In the genomic region with DNA sequence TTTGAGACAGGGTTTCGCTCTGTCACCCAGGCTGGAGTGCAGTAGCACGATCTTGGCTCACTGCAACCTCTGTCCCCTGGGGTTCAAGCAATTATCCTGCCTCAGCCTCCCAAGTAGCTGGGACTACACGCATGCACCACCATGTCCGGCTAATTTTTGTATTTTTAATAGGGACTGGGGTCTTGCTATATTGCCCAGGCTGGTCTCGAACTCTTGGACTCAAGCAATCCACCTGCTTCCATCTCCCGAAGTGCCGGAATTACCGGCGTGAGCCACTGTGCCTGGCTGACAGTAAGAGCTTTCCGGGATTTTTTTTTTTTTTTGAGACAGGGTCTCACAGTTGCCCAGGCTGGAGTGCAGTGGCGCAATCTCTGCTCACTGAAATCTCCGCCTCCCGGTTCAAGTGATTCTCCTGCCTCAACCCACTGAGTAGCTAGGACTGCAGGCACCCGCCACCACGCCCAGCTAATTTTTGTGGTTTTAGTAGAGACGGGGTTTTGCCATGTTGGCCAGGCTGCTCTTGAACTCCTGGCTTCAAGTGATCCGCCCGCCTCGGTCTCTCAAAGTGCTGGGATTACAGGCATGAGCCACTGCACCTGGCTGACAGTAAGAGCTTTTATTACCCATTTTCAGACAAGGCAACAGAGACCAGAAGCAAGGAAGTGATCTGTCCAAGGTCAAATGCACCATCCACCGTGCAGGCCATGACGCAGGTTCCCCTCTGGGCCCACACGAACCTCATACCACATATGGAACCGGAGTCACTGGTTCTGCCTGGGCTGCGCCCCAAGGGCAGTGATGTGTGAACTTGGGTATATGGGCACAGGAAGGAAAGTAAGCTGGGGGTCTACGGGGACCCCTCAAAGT, we compare ENCODE assay signal across 11 cellular contexts. TPM values are rescaled to one million over a fixed set of nuclear protein-coding genes. Genes with fewer than 3 reads are reported as not detected.
A peak's percentile ranks its signal among the peaks of the same experiment; 100 is the strongest.
DNase-seq lines count a peak whose midpoint lies in the region; ATAC-seq, FAIRE-seq and TF ChIP-seq lines count a peak whose summit lies in the region.
"Had no signal": no experiment of that assay in that cellular context is flagged by ENCODE, and none has a peak within 500 bp of the region (broad histone marks: within the 10 kb centered on the region; RNA-seq: fewer than 3 reads in every experiment).

No MANE protein-coding gene starts in this region.

- peaks cover 33% of the 10 kb centered on the region for H3K36me3 Mint-ChIP-seq in activated CD8-positive, alpha-beta T cell treated with anti-CD3 and anti-CD28 coated beads, Interleukin-2, amount 10 ng/mL, durations not matched to agents 7 days and 5 days (ENCODE audit: low read depth)

- no peak overlapping the region for H2BK15ac ChIP-seq in mesenchymal stem cell (ENCODE audit: low read depth, poor library complexity, severe bottlenecking)

- peak overlapping the region; percentile 62 for H2AK5ac ChIP-seq in mesenchymal stem cell (ENCODE audit: low read length, severe bottlenecking)

- H4K8ac ChIP-seq in mesenchymal stem cell (ENCODE audit: low read length), result no peak overlapping the region

- H3K27me3 ChIP-seq in mesenchymal stem cell (ENCODE audit: control insufficient read depth in 1 of 2, insufficient read depth in 1 of 2, low read length in 2 of 2), result no peaks in the 10 kb centered on the region
- H3K27me3 ChIP-seq: uterus had no signal

- H3K27me3 Mint-ChIP-seq in activated CD8-positive, alpha-beta T cell treated with anti-CD3 and anti-CD28 coated beads, Interleukin-2, amount 10 ng/mL, durations not matched to agents 7 days and 5 days (ENCODE audit: low read depth), result no peaks in the 10 kb centered on the region

- H3K27ac ChIP-seq in C4-2B, result peak overlapping the region; percentile 89
- peak overlapping the region; percentile 77 for H3K27ac ChIP-seq in mesenchymal stem cell (ENCODE audit: low read length, poor library complexity, severe bottlenecking)

- CTCF ChIA-PET in activated CD8-positive, alpha-beta T cell treated with anti-CD3 and anti-CD28 coated beads, Interleukin-2, amount 10 ng/mL, durations not matched to agents 7 days and 5 days (lab: Charles Lee), result interaction anchor here (1.1 to 2.7 kb wide), 4 partner anchors 19 to 104 kb away, joined by 3 to 8 read pairs (median 3); a partner anchor contains a TSS

- no peak overlapping the region for H2BK5ac ChIP-seq in mesenchymal stem cell (ENCODE audit: low read depth, low read length, poor library complexity, severe bottlenecking)

- H3K9me3 ChIP-seq in mesenchymal stem cell (ENCODE audit: control insufficient read depth, low read length), result no peaks in the 10 kb centered on the region
- H3K9me3 ChIP-seq: uterus had no signal

- H4K91ac ChIP-seq in mesenchymal stem cell (ENCODE audit: low read length), result no peak overlapping the region

- DNase-seq in GM12892 (ENCODE audit: insufficient read length) (no peak), mesenchymal stem cell (no peak), amygdala (lab: John Stamatoyannopoulos, UW) (no peak), GM19240 (ENCODE audit: insufficient read length, low spot score) (no peak)
- no peak for DNase-seq in activated CD8-positive, alpha-beta T cell treated with anti-CD3 and anti-CD28 coated beads, Interleukin-2, amount 10 ng/mL, durations not matched to agents 7 days and 5 days
- DNase-seq: uterus had no signal

- no peak for TF ChIP-seq CTCF in C4-2B (conservative IDR thresholded peaks at IDR 0.05)

- H3K79me1 ChIP-seq in mesenchymal stem cell (replicated peaks; ENCODE audit: low read length, poor library complexity, severe bottlenecking), result peaks cover 18% of the 10 kb centered on the region

- H3K4me1 Mint-ChIP-seq in activated CD8-positive, alpha-beta T cell treated with anti-CD3 and anti-CD28 coated beads, Interleukin-2, amount 10 ng/mL, durations not matched to agents 7 days and 5 days (ENCODE audit: low read depth), result peaks cover 95% of the 10 kb centered on the region

- no peaks in the 10 kb centered on the region for H3K9me3 Mint-ChIP-seq in activated CD8-positive, alpha-beta T cell treated with anti-CD3 and anti-CD28 coated beads, Interleukin-2, amount 10 ng/mL, durations not matched to agents 7 days and 5 days (ENCODE audit: insufficient read depth)

- H3K4me3 Mint-ChIP-seq in activated CD8-positive, alpha-beta T cell treated with anti-CD3 and anti-CD28 coated beads, Interleukin-2, amount 10 ng/mL, durations not matched to agents 7 days and 5 days, result no peak overlapping the region

- no peak overlapping the region for H3K4ac ChIP-seq in mesenchymal stem cell (ENCODE audit: low read depth in 1 of 2, low read length in 2 of 2)

- H3K23ac ChIP-seq in mesenchymal stem cell (ENCODE audit: low read length in 2 of 2), result no peak overlapping the region

- peak overlapping the region; percentile 98 for H3K27ac Mint-ChIP-seq in activated CD8-positive, alpha-beta T cell treated with anti-CD3 and anti-CD28 coated beads, Interleukin-2, amount 10 ng/mL, durations not matched to agents 7 days and 5 days

- H3K36me3 ChIP-seq in mesenchymal stem cell (ENCODE audit: control insufficient read depth in 1 of 2, insufficient read depth in 2 of 2, low read depth in 1 of 2, low read length in 2 of 2), result peaks cover 6 to 55% of the 10 kb centered on the region in 2 experiments
- H3K36me3 ChIP-seq: uterus had no signal

- peaks cover 32% of the 10 kb centered on the region for H3K4me1 ChIP-seq in mesenchymal stem cell (ENCODE audit: control insufficient read depth, insufficient read depth, low read depth, low read length)
- H3K4me1 ChIP-seq: uterus had no signal

- FAIRE-seq in GM12892 (lab: Jason Lieb, UNC), result peak; percentile 81
- FAIRE-seq: bronchial epithelial cell had no signal

- H3K14ac ChIP-seq in mesenchymal stem cell (ENCODE audit: low read length in 2 of 2), result no peak overlapping the region

- no peak overlapping the region for H3K4me2 ChIP-seq in mesenchymal stem cell (ENCODE audit: low read length, poor library complexity, severe bottlenecking)

- no peak overlapping the region for H3K9ac ChIP-seq in mesenchymal stem cell (ENCODE audit: low read length)

- H2AFZ ChIP-seq in mesenchymal stem cell (ENCODE audit: low read depth, low read length), result no peak overlapping the region

- POLR2A ChIA-PET in activated CD8-positive, alpha-beta T cell treated with anti-CD3 and anti-CD28 coated beads, Interleukin-2, amount 10 ng/mL, durations not matched to agents 7 days and 5 days (lab: Charles Lee), result interaction anchor here (0.8 to 5.3 kb wide), 8 partner anchors 9 to 57 kb away, joined by 3 to 56 read pairs (median 5); a partner anchor contains a TSS

- ATAC-seq in activated CD8-positive, alpha-beta T cell treated with anti-CD3 and anti-CD28 coated beads, Interleukin-2, amount 10 ng/mL, durations not matched to agents 7 days and 5 days, result no peak
- ATAC-seq in HG03439 (IDR thresholded peaks at IDR 0.05; ENCODE audit: unreplicated experiment), result no peak
- no peak for ATAC-seq in GM19023 (IDR thresholded peaks at IDR 0.05; ENCODE audit: unreplicated experiment)

- WGBS in mesenchymal stem cell, result 93% methylated on average over 25 of the region's 25 CpGs

- TF ChIP-seq POLR2A in GM12892 (IDR thresholded peaks at IDR 0.05; ENCODE audit: low read depth, low read length), result no peak

- peak overlapping the region in 1 of 2 experiments; percentile 65 for H2BK12ac ChIP-seq in mesenchymal stem cell (ENCODE audit: low read length in 2 of 2)

- H3K18ac ChIP-seq in mesenchymal stem cell (ENCODE audit: low read depth in 1 of 2, low read length in 2 of 2), result no peak overlapping the region

- H3K4me3 ChIP-seq in mesenchymal stem cell (ENCODE audit: insufficient read depth in 1 of 2, low read depth in 1 of 2, low read length in 2 of 2), result no peak overlapping the region
- H3K4me3 ChIP-seq: uterus had no signal

- no peak overlapping the region for H2BK120ac ChIP-seq in mesenchymal stem cell (ENCODE audit: low read depth, low read length)

RNA-seq across cellular contexts. Expression of a gene that starts 21.0 kb away (rescaled TPM):
- 0.66 TPM for polyA plus RNA-seq in GM12892 (2012; ENCODE audit: missing spikeins)
- 10 to 100 TPM; 15.9 to 17.7 TPM for total RNA-seq in activated CD8-positive, alpha-beta T cell treated with anti-CD3 and anti-CD28 coated beads, Interleukin-2, amount 10 ng/mL, durations not matched to agents 7 days and 5 days
- 6.8 TPM for polyA plus RNA-seq in mesenchymal stem cell (2013, experiment 1 of 2)
- polyA plus RNA-seq in mesenchymal stem cell (2013, experiment 2 of 2), result 6.4 TPM

RNA-seq across cellular contexts. Expression of a gene that starts 32.8 kb away (rescaled TPM):
- polyA plus RNA-seq in GM12892 (2012; ENCODE audit: missing spikeins), result 17.4 TPM
- total RNA-seq in activated CD8-positive, alpha-beta T cell treated with anti-CD3 and anti-CD28 coated beads, Interleukin-2, amount 10 ng/mL, durations not matched to agents 7 days and 5 days, result 100 to 1,000 TPM in 1 of 2 experiments, 10 to 100 TPM in 1; 90.1 to 104 TPM
- 14.8 TPM for polyA plus RNA-seq in mesenchymal stem cell (2013, experiment 1 of 2)
- polyA plus RNA-seq in mesenchymal stem cell (2013, experiment 2 of 2), result 14.2 TPM

RNA-seq across cellular contexts. Expression of a gene that starts 42.8 kb away (rescaled TPM):
- not detected for polyA plus RNA-seq in GM12892 (2012; ENCODE audit: missing spikeins)
- not detected for total RNA-seq in activated CD8-positive, alpha-beta T cell treated with anti-CD3 and anti-CD28 coated beads, Interleukin-2, amount 10 ng/mL, durations not matched to agents 7 days and 5 days
- polyA plus RNA-seq in mesenchymal stem cell (2013, experiment 1 of 2), result not detected
- polyA plus RNA-seq in mesenchymal stem cell (2013, experiment 2 of 2), result not detected
- total RNA-seq: bronchial epithelial cell, skeletal muscle tissue, uterus had no signal

RNA-seq across cellular contexts. Expression of a gene that starts 46.5 kb away (rescaled TPM):
- polyA plus RNA-seq in GM12892 (2012; ENCODE audit: missing spikeins), result 6.5 TPM
- 10 to 100 TPM; 39.7 to 39.8 TPM for total RNA-seq in activated CD8-positive, alpha-beta T cell treated with anti-CD3 and anti-CD28 coated beads, Interleukin-2, amount 10 ng/mL, durations not matched to agents 7 days and 5 days
- polyA plus RNA-seq in mesenchymal stem cell (2013, experiment 1 of 2), result 7.5 TPM
- polyA plus RNA-seq in mesenchymal stem cell (2013, experiment 2 of 2), result 7.9 TPM

RNA-seq across cellular contexts. Expression of a gene that starts 46.9 kb away (rescaled TPM):
- polyA plus RNA-seq in GM12892 (2012; ENCODE audit: missing spikeins), result 0.61 TPM
- total RNA-seq in activated CD8-positive, alpha-beta T cell treated with anti-CD3 and anti-CD28 coated beads, Interleukin-2, amount 10 ng/mL, durations not matched to agents 7 days and 5 days, result 1 to 10 TPM in 1 of 2 experiments, under 1 TPM in 1; 0.11 to 1.3 TPM
- 4.7 TPM for polyA plus RNA-seq in mesenchymal stem cell (2013, experiment 1 of 2)
- 3.7 TPM for polyA plus RNA-seq in mesenchymal stem cell (2013, experiment 2 of 2)
- total RNA-seq: bronchial epithelial cell, skeletal muscle tissue had no signal
